ENCODE assay signal across 23 cellular contexts in genomic region chr10:45135836-45136235, GRCh38.
A peak's percentile ranks its signal among the peaks of the same experiment; 100 is the strongest.
DNase-seq lines count a peak whose midpoint lies in the region; TF ChIP-seq lines count a peak whose summit lies in the region.
"Had no signal": no experiment of that assay in that cellular context is flagged by ENCODE, and none has a peak within 500 bp of the region (broad histone marks: within the 10 kb centered on the region; RNA-seq: fewer than 3 reads in every experiment).

No MANE protein-coding gene starts in this region.

- H3K36me3 ChIP-seq in A673 (ENCODE audit: insufficient read depth, low read length, poor library complexity, severe bottlenecking): no peaks in the 10 kb centered on the region
- H3K36me3 ChIP-seq in breast epithelium: no peaks in the 10 kb centered on the region
- H3K36me3 ChIP-seq: BLaER1, SJCRH30 had no signal

- H3K4me1 ChIP-seq in A673 (ENCODE audit: insufficient read depth, low read length, poor library complexity, severe bottlenecking) (peaks cover 3% of the 10 kb centered on the region), breast epithelium (no peaks in the 10 kb centered on the region)
- H3K4me1 ChIP-seq: SJCRH30 had no signal

- H3K27me3 ChIP-seq in A673 (replicated peaks; ENCODE audit: insufficient read depth, low read depth, low read length, poor library complexity) (no peaks in the 10 kb centered on the region), breast epithelium (no peaks in the 10 kb centered on the region)
- H3K27me3 ChIP-seq: BLaER1, SJCRH30 had no signal

- DNase-seq in NCI-H2029 (lab: John Stamatoyannopoulos, UW): peak; percentile 1
- no peak for DNase-seq in NCI-H2029 treated with DMSO at 0.1 percent for 48 hours (lab: John Stamatoyannopoulos, UW)
- DNase-seq in A673 (ENCODE audit: low spot score): peak; percentile 38
- peak; percentile 13 for DNase-seq in KG1 (lab: John Stamatoyannopoulos, UW)
- DNase-seq in left kidney (ENCODE audit: low read depth, low spot score): peak; percentile 64
- no peak for DNase-seq in breast epithelium (ENCODE audit: low spot score in 2 of 2)
- DNase-seq in NCI-H2196 treated with DMSO at 0.1 percent for 48 hours (lab: John Stamatoyannopoulos, UW; ENCODE audit: unreplicated experiment): no peak
- DNase-seq in stimulated activated CD4-positive, alpha-beta T cell treated with anti-CD3 and anti-CD28 coated beads, Interleukin-12 subunit alpha, Interleukin-12 subunit beta, amount 100 ng/mL, for 4 hours: no peak
- DNase-seq: 8988T; CD4-positive, CD25-positive, alpha-beta regulatory T cell; DMS153; GOT3; HCEC 1CT; KBM-7; MM.1S; NCI-H1694 treated with DMSO at 0.1 percent for 48 hours; NCI-H446 treated with DMSO at 0.1 percent for 48 hours; NCI-H69; NK-92 treated with Interleukin-12 subunit alpha and Interleukin-12 subunit beta, amount 100 ng/mL, for 24 hours; PC-3; SJCRH30 had no signal

- CTCF ChIA-PET in A673 (lab: Charles Lee): no interaction called here

- H3K9me3 ChIP-seq in A673 (ENCODE audit: low read depth, low read length, poor library complexity, severe bottlenecking): no peaks in the 10 kb centered on the region
- no peaks in the 10 kb centered on the region for H3K9me3 ChIP-seq in breast epithelium
- H3K9me3 ChIP-seq: BLaER1, SJCRH30 had no signal

- no peak for TF ChIP-seq POLR2A in breast epithelium (IDR thresholded peaks at IDR 0.05)

- POLR2A ChIA-PET in A673 (lab: Charles Lee; ENCODE audit: low non-redundant PET): no interaction called here

- TF ChIP-seq CTCF in A673 (conservative IDR thresholded peaks at IDR 0.05; ENCODE audit: low read depth, low read length) (no peak), breast epithelium (IDR thresholded peaks at IDR 0.05) (no peak)

- no peak overlapping the region for H3K4me3 ChIP-seq in A673 (ENCODE audit: low read depth, low read length, poor library complexity, severe bottlenecking)
- H3K4me3 ChIP-seq in breast epithelium: no peak overlapping the region
- H3K4me3 ChIP-seq: BLaER1, GM12878, SJCRH30 had no signal

- intact Hi-C loops in A673 (cut with micrococcal nuclease; ENCODE audit: unreplicated experiment) (no loop called here), breast epithelium (cut with DNase I; ENCODE audit: low total_unique reads) (loop anchor here (2.0 kb wide), 1 partner anchor 45 kb away; no protein-coding TSS in a partner anchor)

- no TSS peak for BruUV-seq in A673 (replicated peaks; lab: Mats Ljungman, UMichigan)

- peak overlapping the region; percentile 64 for H3K27ac ChIP-seq in A673 (ENCODE audit: low read depth, low read length, poor library complexity, severe bottlenecking)
- no peak overlapping the region for H3K27ac ChIP-seq in breast epithelium
- H3K27ac ChIP-seq: BLaER1, SJCRH30 had no signal

Comparison
In these comparisons a context has a peak if more than half of its experiments do, and no peak if none do; other contexts are left out.
1. DNase-seq: peak in NCI-H2029 (single experiment), A673 (single experiment), KG1 (single experiment) and left kidney (single experiment); none in NCI-H2029 treated with DMSO at 0.1 percent for 48 hours (single experiment), breast epithelium (0 of 2), NCI-H2196 treated with DMSO at 0.1 percent for 48 hours (single experiment) and stimulated activated CD4-positive, alpha-beta T cell treated with anti-CD3 and anti-CD28 coated beads, Interleukin-12 subunit alpha, Interleukin-12 subunit beta, amount 100 ng/mL, for 4 hours (single experiment).